ENCODE assay signal across 35 cellular contexts in the genomic region with DNA sequence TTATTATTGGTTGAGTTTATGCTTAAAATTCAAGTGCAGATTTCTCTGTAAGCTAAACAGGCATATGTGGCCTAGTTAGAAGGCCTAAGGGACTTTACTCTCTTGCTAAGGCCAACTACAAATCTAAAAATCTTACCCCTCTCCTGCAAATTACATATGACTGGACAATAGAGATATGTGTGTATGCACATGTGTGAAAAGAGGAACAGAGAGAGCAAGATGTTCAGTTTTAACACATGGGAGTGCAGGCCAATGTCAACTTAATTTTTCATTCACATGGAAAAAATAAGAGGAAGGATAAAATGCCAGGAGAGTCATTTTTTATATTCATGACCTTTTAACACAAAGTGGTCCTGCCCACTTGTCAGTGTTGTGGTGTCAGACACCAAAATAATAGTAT.
"Had no signal": no experiment of that assay in that cellular context is flagged by ENCODE, and none has a peak within 500 bp of the region (broad histone marks: within the 10 kb centered on the region; RNA-seq: fewer than 3 reads in every experiment).

No MANE protein-coding gene starts in this region.

- H3K4me1 Mint-ChIP-seq: activated CD4-positive, alpha-beta memory T cell treated with anti-CD3 and anti-CD28 coated beads, Interleukin-2, amount 10 ng/mL, durations not matched to agents 7 days and 5 days; activated CD4-positive, alpha-beta T cell treated with anti-CD3 and anti-CD28 coated beads for 36 hours; activated CD4-positive, alpha-beta T cell treated with anti-CD3 and anti-CD28 coated beads, Interleukin-2, amount 10 ng/mL, durations not matched to agents 7 days and 5 days; activated CD8-positive, alpha-beta memory T cell treated with anti-CD3 and anti-CD28 coated beads, Interleukin-2, amount 10 ng/mL, durations not matched to agents 7 days and 5 days; activated naive CD4-positive, alpha-beta T cell treated with anti-CD3 and anti-CD28 coated beads, Interleukin-2, amount 10 ng/mL, durations not matched to agents 7 days and 5 days; activated naive CD4-positive, alpha-beta T cell treated with anti-CD3 and anti-CD28 coated beads, Interleukin-2, amount 50 U/mL, for 24 hours; activated naive CD8-positive, alpha-beta T cell treated with anti-CD3 and anti-CD28 coated beads, Interleukin-2, amount 10 ng/mL, durations not matched to agents 7 days and 5 days; activated naive CD8-positive, alpha-beta T cell treated with anti-CD3 and anti-CD28 coated beads, Interleukin-2, amount 50 U/mL, for 24 hours; brain; central memory CD8-positive, alpha-beta T cell had no signal

- H3K9me3 Mint-ChIP-seq: activated CD4-positive, alpha-beta memory T cell treated with anti-CD3 and anti-CD28 coated beads, Interleukin-2, amount 10 ng/mL, durations not matched to agents 7 days and 5 days; activated CD4-positive, alpha-beta T cell treated with anti-CD3 and anti-CD28 coated beads, Interleukin-2, amount 10 ng/mL, durations not matched to agents 7 days and 5 days; activated naive CD4-positive, alpha-beta T cell treated with anti-CD3 and anti-CD28 coated beads, Interleukin-2, amount 10 ng/mL, durations not matched to agents 7 days and 5 days; activated naive CD4-positive, alpha-beta T cell treated with anti-CD3 and anti-CD28 coated beads, Interleukin-2, amount 50 U/mL, for 24 hours; activated naive CD8-positive, alpha-beta T cell treated with anti-CD3 and anti-CD28 coated beads, Interleukin-2, amount 10 ng/mL, durations not matched to agents 7 days and 5 days; activated naive CD8-positive, alpha-beta T cell treated with anti-CD3 and anti-CD28 coated beads, Interleukin-2, amount 50 U/mL, for 24 hours; activated T-cell treated with anti-CD3 and anti-CD28 coated beads, Interleukin-2, amount 50 U/mL, for 24 hours; activated T-helper 2 cell treated with anti-CD3 and anti-CD28 coated beads, Interferon-gamma antibody, Interleukin-2, Interleukin-4, amounts not matched to agents 10 μg/mL and 5 μg/mL and 100 μg/mL, durations not matched to agents 14 hours and 24 hours and 36 hours; brain; central memory CD8-positive, alpha-beta T cell; T-helper 1 cell treated with Interleukin-12 subunit alpha and Interleukin-12 subunit beta and Interleukin-4 antibody, amounts not matched to agents 30 μg/mL and 1 μg/mL, for 36 hours; T-helper 2 cell treated with Interferon-gamma antibody and Interleukin-4, amounts not matched to agents 5 μg/mL and 100 μg/mL, for 36 hours had no signal

- H3K27me3 Mint-ChIP-seq: activated CD4-positive, alpha-beta T cell treated with anti-CD3 and anti-CD28 coated beads, Interleukin-2, amount 10 ng/mL, durations not matched to agents 7 days and 5 days; activated naive CD4-positive, alpha-beta T cell treated with anti-CD3 and anti-CD28 coated beads, Interleukin-2, amount 10 ng/mL, durations not matched to agents 7 days and 5 days had no signal

- H3K27ac Mint-ChIP-seq: activated CD4-positive, alpha-beta memory T cell treated with anti-CD3 and anti-CD28 coated beads, Interleukin-2, amount 10 ng/mL, durations not matched to agents 7 days and 5 days; activated CD4-positive, alpha-beta T cell treated with anti-CD3 and anti-CD28 coated beads for 36 hours; activated CD4-positive, alpha-beta T cell treated with anti-CD3 and anti-CD28 coated beads, Interleukin-2, amount 10 ng/mL, durations not matched to agents 7 days and 5 days; activated CD8-positive, alpha-beta memory T cell treated with anti-CD3 and anti-CD28 coated beads, Interleukin-2, amount 10 ng/mL, durations not matched to agents 7 days and 5 days; activated CD8-positive, alpha-beta T cell treated with anti-CD3 and anti-CD28 coated beads, Interleukin-2, amount 10 ng/mL, durations not matched to agents 7 days and 5 days; activated naive CD4-positive, alpha-beta T cell treated with anti-CD3 and anti-CD28 coated beads, Interleukin-2, amount 10 ng/mL, durations not matched to agents 7 days and 5 days; activated naive CD4-positive, alpha-beta T cell treated with anti-CD3 and anti-CD28 coated beads, Interleukin-2, amount 50 U/mL, for 24 hours; activated naive CD8-positive, alpha-beta T cell; activated naive CD8-positive, alpha-beta T cell treated with anti-CD3 and anti-CD28 coated beads, Interleukin-2, amount 10 ng/mL, durations not matched to agents 7 days and 5 days; activated naive CD8-positive, alpha-beta T cell treated with anti-CD3 and anti-CD28 coated beads, Interleukin-2, amount 50 U/mL, for 24 hours; activated T-cell treated with anti-CD3 and anti-CD28 coated beads, Interleukin-2, amount 50 U/mL, for 24 hours; activated T-helper 2 cell treated with anti-CD3 and anti-CD28 coated beads, Interferon-gamma antibody, Interleukin-2, Interleukin-4, amounts not matched to agents 10 μg/mL and 5 μg/mL and 100 μg/mL, durations not matched to agents 14 hours and 24 hours and 36 hours; brain; T-helper 1 cell treated with Interleukin-12 subunit alpha and Interleukin-12 subunit beta and Interleukin-4 antibody, amounts not matched to agents 30 μg/mL and 1 μg/mL, for 36 hours; T-helper 2 cell treated with Interferon-gamma antibody and Interleukin-4, amounts not matched to agents 5 μg/mL and 100 μg/mL, for 36 hours; WTC11 had no signal

- ATAC-seq: activated CD4-positive, alpha-beta T cell treated with anti-CD3 and anti-CD28 coated beads for 36 hours; activated CD4-positive, CD25-positive, alpha-beta regulatory T cell treated with anti-CD3 and anti-CD28 coated beads, Interleukin-2, amount 50 U/mL, for 24 hours; activated CD8-positive, alpha-beta memory T cell treated with anti-CD3 and anti-CD28 coated beads, Interleukin-2, amount 10 ng/mL, durations not matched to agents 7 days and 5 days; activated CD8-positive, alpha-beta T cell treated with anti-CD3 and anti-CD28 coated beads, Interleukin-2, amount 10 ng/mL, durations not matched to agents 7 days and 5 days; activated naive CD8-positive, alpha-beta T cell treated with anti-CD3 and anti-CD28 coated beads, Interleukin-2, amount 50 U/mL, for 24 hours; WTC11 had no signal

- H3K36me3 Mint-ChIP-seq: activated CD8-positive, alpha-beta memory T cell treated with anti-CD3 and anti-CD28 coated beads, Interleukin-2, amount 10 ng/mL, durations not matched to agents 7 days and 5 days; activated naive CD4-positive, alpha-beta T cell treated with anti-CD3 and anti-CD28 coated beads, Interleukin-2, amount 10 ng/mL, durations not matched to agents 7 days and 5 days; activated naive CD4-positive, alpha-beta T cell treated with anti-CD3 and anti-CD28 coated beads, Interleukin-2, amount 50 U/mL, for 24 hours; activated naive CD8-positive, alpha-beta T cell; activated naive CD8-positive, alpha-beta T cell treated with anti-CD3 and anti-CD28 coated beads, Interleukin-2, amount 10 ng/mL, durations not matched to agents 7 days and 5 days; brain; WTC11 had no signal

- DNase-seq: activated CD4-positive, alpha-beta memory T cell treated with anti-CD3 and anti-CD28 coated beads, Interleukin-2, amount 10 ng/mL, durations not matched to agents 7 days and 5 days; activated CD4-positive, alpha-beta T cell treated with anti-CD3 and anti-CD28 coated beads for 1 hour; activated CD4-positive, alpha-beta T cell treated with anti-CD3 and anti-CD28 coated beads for 36 hours; activated CD4-positive, alpha-beta T cell treated with anti-CD3 and anti-CD28 coated beads for 48 hours; activated CD4-positive, alpha-beta T cell treated with anti-CD3 and anti-CD28 coated beads, Interleukin-2, amount 10 ng/mL, durations not matched to agents 7 days and 5 days; activated CD4-positive, alpha-beta T cell treated with anti-CD3 and anti-CD28 coated beads, Interleukin-2, amount 50 U/mL, for 48 hours; activated CD4-positive, CD25-positive, alpha-beta regulatory T cell; activated CD8-positive, alpha-beta memory T cell treated with anti-CD3 and anti-CD28 coated beads for 24 hours; activated CD8-positive, alpha-beta memory T cell treated with anti-CD3 and anti-CD28 coated beads, Interleukin-2, amount 10 ng/mL, durations not matched to agents 7 days and 5 days; activated CD8-positive, alpha-beta memory T cell treated with anti-CD3 and anti-CD28 coated beads, Interleukin-2, amount 50 U/mL, for 48 hours; activated CD8-positive, alpha-beta T cell treated with anti-CD3 and anti-CD28 coated beads, Interleukin-2, amount 10 ng/mL, durations not matched to agents 7 days and 5 days; activated effector memory CD4-positive, alpha-beta T cell treated with Interleukin-2 at 50 U/mL for 16 hours; activated gamma-delta T cell; activated naive CD4-positive, alpha-beta T cell treated with anti-CD3 and anti-CD28 coated beads, Interleukin-2, amount 10 ng/mL, durations not matched to agents 7 days and 5 days; activated naive CD4-positive, alpha-beta T cell treated with Interleukin-2 at 50 U/mL for 16 hours; activated naive CD8-positive, alpha-beta T cell treated with anti-CD3 and anti-CD28 coated beads, Interleukin-2, amount 10 ng/mL, durations not matched to agents 7 days and 5 days; activated naive CD8-positive, alpha-beta T cell treated with anti-CD3 and anti-CD28 coated beads, Interleukin-2, amount 50 U/mL, for 24 hours; activated T-cell treated with anti-CD3 and anti-CD28 coated beads, Interleukin-2, amount 50 U/mL, for 24 hours; activated T-cell treated with anti-CD3 and anti-CD28 coated beads, Interleukin-2, amount 50 U/mL, for 48 hours; amygdala; anterior cingulate cortex; caudate nucleus; cerebellar nuclear complex; T-helper 2 cell; T-helper 9 cell; WERI-Rb-1 had no signal

- H3K4me3 Mint-ChIP-seq: activated CD4-positive, alpha-beta memory T cell treated with anti-CD3 and anti-CD28 coated beads, Interleukin-2, amount 10 ng/mL, durations not matched to agents 7 days and 5 days; activated CD4-positive, alpha-beta T cell treated with anti-CD3 and anti-CD28 coated beads for 36 hours; activated CD4-positive, alpha-beta T cell treated with anti-CD3 and anti-CD28 coated beads, Interleukin-2, amount 10 ng/mL, durations not matched to agents 7 days and 5 days; activated CD8-positive, alpha-beta memory T cell treated with anti-CD3 and anti-CD28 coated beads, Interleukin-2, amount 10 ng/mL, durations not matched to agents 7 days and 5 days; activated CD8-positive, alpha-beta T cell treated with anti-CD3 and anti-CD28 coated beads, Interleukin-2, amount 10 ng/mL, durations not matched to agents 7 days and 5 days; activated naive CD4-positive, alpha-beta T cell treated with anti-CD3 and anti-CD28 coated beads, Interleukin-2, amount 10 ng/mL, durations not matched to agents 7 days and 5 days; activated naive CD4-positive, alpha-beta T cell treated with anti-CD3 and anti-CD28 coated beads, Interleukin-2, amount 50 U/mL, for 24 hours; activated naive CD8-positive, alpha-beta T cell; activated naive CD8-positive, alpha-beta T cell treated with anti-CD3 and anti-CD28 coated beads, Interleukin-2, amount 10 ng/mL, durations not matched to agents 7 days and 5 days; activated naive CD8-positive, alpha-beta T cell treated with anti-CD3 and anti-CD28 coated beads, Interleukin-2, amount 50 U/mL, for 24 hours; activated T-cell treated with anti-CD3 and anti-CD28 coated beads, Interleukin-2, amount 50 U/mL, for 24 hours; brain; central memory CD8-positive, alpha-beta T cell; T-helper 1 cell treated with Interleukin-12 subunit alpha and Interleukin-12 subunit beta and Interleukin-4 antibody, amounts not matched to agents 30 μg/mL and 1 μg/mL, for 36 hours; T-helper 2 cell treated with Interferon-gamma antibody and Interleukin-4, amounts not matched to agents 5 μg/mL and 100 μg/mL, for 36 hours; WTC11 had no signal
